Comparison of ENCODE assay signal across 7 cellular contexts in the genomic region with DNA sequence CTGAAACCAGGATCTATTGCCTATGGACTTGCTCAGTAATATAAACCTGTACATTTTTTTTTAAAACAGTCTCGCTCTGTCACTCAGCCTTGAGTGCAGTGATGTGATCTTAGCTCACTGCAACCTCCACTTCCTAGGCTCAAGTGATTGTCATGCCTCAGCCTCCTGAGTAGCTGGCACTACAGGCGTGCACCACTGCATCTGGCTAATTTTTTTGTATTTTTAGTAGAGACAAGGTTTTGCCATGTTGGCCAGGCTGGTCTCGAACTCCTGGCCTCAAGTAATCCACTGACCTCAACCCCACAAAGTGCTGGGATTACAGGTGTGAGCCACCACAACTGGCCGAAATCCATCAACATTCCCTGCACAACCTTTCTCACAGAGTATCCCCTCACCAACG.
DNase-seq lines count a peak whose midpoint lies in the region; ATAC-seq, FAIRE-seq and TF ChIP-seq lines count a peak whose summit lies in the region.
"Not testable (repeated sequence)": the region's sequence is repeated elsewhere in the genome, so short reads cannot be mapped to it uniquely, and the experiment has no call there.

No MANE protein-coding gene starts in this region.

- H3K4ac ChIP-seq in trophoblast cell (ENCODE audit: low read depth, low read length), result not testable (repeated sequence)

- H3K27me3 ChIP-seq in OCI-LY3 (ENCODE audit: low read depth, low read length); GM12878 (replicated peaks in 1 of 2; ENCODE audit: control insufficient read depth in 2 of 2, insufficient read depth in 2 of 2, low read length in 1 of 2); trophoblast cell (ENCODE audit: insufficient read depth, low read length); thyroid gland: not testable (repeated sequence)

- not testable (repeated sequence) for ATAC-seq in GM12878

- H2AFZ ChIP-seq in OCI-LY3 (ENCODE audit: low read depth, low read length); GM12878 (ENCODE audit: control insufficient read depth, low read depth, low read length); trophoblast cell (ENCODE audit: insufficient read depth, low read length, poor library complexity): not testable (repeated sequence)

- not testable (repeated sequence) for H3K23ac ChIP-seq in trophoblast cell (ENCODE audit: low read length)

- BruUV-seq in GM12878 (replicated peaks; lab: Mats Ljungman, UMichigan), result not testable (repeated sequence)

- H3K36me3 ChIP-seq in HEK293 (ENCODE audit: control insufficient read depth in 2 of 2, insufficient read depth in 1 of 2, low read length in 2 of 2); OCI-LY3 (replicated peaks; ENCODE audit: low read depth, low read length); GM12878 (ENCODE audit: control insufficient read depth in 2 of 2, insufficient read depth in 2 of 2, low read length in 1 of 2); trophoblast cell (ENCODE audit: control insufficient read depth in 1 of 2, insufficient read depth in 2 of 2, low read length in 2 of 2); thyroid gland: not testable (repeated sequence)

- peaks cover 17% of the 10 kb centered on the region for H3K79me1 ChIP-seq in trophoblast cell (ENCODE audit: low read length)

- intact Hi-C loops in GM12878 (cut with micrococcal nuclease; ENCODE audit: unreplicated experiment), result loop anchor here (5.0 kb wide), 1 partner anchor 98 kb away; no protein-coding TSS in a partner anchor
- intact Hi-C loops in thyroid gland (cut with DNase I), result not testable (repeated sequence)

- H3K79me2 ChIP-seq in OCI-LY3 (ENCODE audit: low read length); GM12878 (ENCODE audit: control insufficient read depth, insufficient read depth, low read length); trophoblast cell (ENCODE audit: control insufficient read depth, insufficient read depth, low read length, poor library complexity): not testable (repeated sequence)

- H3K14ac ChIP-seq in trophoblast cell (ENCODE audit: low read length), result not testable (repeated sequence)

- not testable (repeated sequence) for H4K8ac ChIP-seq in trophoblast cell (ENCODE audit: low read depth, low read length)

- H2AK5ac ChIP-seq in trophoblast cell (ENCODE audit: low read length), result not testable (repeated sequence)

- H3K27ac ChIP-seq in HEK293 (ENCODE audit: extremely low read depth, low read depth, low read length); OCI-LY3 (ENCODE audit: low read length); GM12878 (ENCODE audit: control insufficient read depth, insufficient read depth); coronary artery; trophoblast cell (ENCODE audit: low read depth, low read length): not testable (repeated sequence)
- H3K27ac ChIP-seq in epithelial cell of prostate (peak overlapping the region; percentile 94), thyroid gland (peak overlapping the region in 1 of 3 donors; percentile 18)

- not testable (repeated sequence) for H3K9ac ChIP-seq in OCI-LY3 (ENCODE audit: low read length); GM12878 (ENCODE audit: control insufficient read depth, insufficient read depth, low read length); trophoblast cell (ENCODE audit: low read length)

- H3K4me1 ChIP-seq in HEK293 (ENCODE audit: control insufficient read depth, insufficient read depth, low read length); GM12878 (ENCODE audit: control insufficient read depth, insufficient read depth, low read length): not testable (repeated sequence)
- H3K4me1 ChIP-seq in OCI-LY3 (ENCODE audit: low read length), result peaks cover 70% of the 10 kb centered on the region
- H3K4me1 ChIP-seq in trophoblast cell (ENCODE audit: control insufficient read depth in 1 of 2, insufficient read depth in 2 of 2, low read length in 2 of 2), result peaks cover 23 to 34% of the 10 kb centered on the region in 2 experiments
- H3K4me1 ChIP-seq in thyroid gland, result peaks cover 21 to 24% of the 10 kb centered on the region in 2 donors

- not testable (repeated sequence) for H4K20me1 ChIP-seq in OCI-LY3 (ENCODE audit: insufficient read depth, low read length); GM12878 (ENCODE audit: control insufficient read depth, insufficient read depth)

- DNase-seq in GM12878 (ENCODE audit: low read depth, low spot score); epithelial cell of prostate (ENCODE audit: low read depth, low spot score): not testable (repeated sequence)
- DNase-seq in coronary artery (ENCODE audit: low spot score) (peak; percentile 8), trophoblast cell (peak in 1 of 2 donors; percentile 24), thyroid gland (peak; percentile 27 to 56)

- H2BK12ac ChIP-seq in trophoblast cell (ENCODE audit: low read length), result not testable (repeated sequence)

- SMC1A ChIA-PET in GM12878 (lab: Charles Lee; ENCODE audit: uncharacterized antibody, unreplicated experiment), result interaction anchor here (0.7 to 2.4 kb wide), 3 partner anchors 12 to 97 kb away, joined by 3 to 7 read pairs (median 4); no protein-coding TSS in a partner anchor

- not testable (repeated sequence) for H2BK5ac ChIP-seq in trophoblast cell (ENCODE audit: low read depth, low read length, poor library complexity)

- H3K18ac ChIP-seq in trophoblast cell (ENCODE audit: low read length), result not testable (repeated sequence)

- not testable (repeated sequence) for H4K12ac ChIP-seq in trophoblast cell (ENCODE audit: low read depth, low read length)

- H2BK120ac ChIP-seq in trophoblast cell (ENCODE audit: insufficient read depth, low read length, poor library complexity), result peak overlapping the region; percentile 21

- RAD21 ChIA-PET in GM12878 (lab: Charles Lee; ENCODE audit: unreplicated experiment), result interaction anchor here (1.4 kb wide), 1 partner anchor 36 kb away, joined by 3 read pairs; no protein-coding TSS in a partner anchor

- FAIRE-seq in GM12878 (lab: Jason Lieb, UNC), result not testable (repeated sequence)

- CTCF ChIA-PET in HEK293 (lab: Yijun Ruan, JAX), result interaction anchor here (0.7 kb wide), 1 partner anchor 19 kb away, joined by 3 read pairs; no protein-coding TSS in a partner anchor
- CTCF ChIA-PET in GM12878 (lab: Yijun Ruan, JAX), result interaction anchor here (0.7 to 1.7 kb wide), 3 partner anchors 10 to 262 kb away, joined by 3 to 6 read pairs (median 4); no protein-coding TSS in a partner anchor

- in situ Hi-C loops in GM12878 (cut with MboI), result not testable (repeated sequence)

- H3K9me3 ChIP-seq in HEK293 (ENCODE audit: control insufficient read depth, insufficient read depth, low read depth, low read length); OCI-LY3 (ENCODE audit: insufficient read depth, low read length); GM12878 (replicated peaks; ENCODE audit: control insufficient read depth, insufficient read depth, low read length); trophoblast cell (ENCODE audit: insufficient read depth, low read depth, low read length); thyroid gland: not testable (repeated sequence)

- H3K4me3 ChIP-seq in HEK293 (ENCODE audit: low read depth, low read length); OCI-LY3 (ENCODE audit: low read length); GM12878; coronary artery; trophoblast cell (ENCODE audit: low read depth, low read length); thyroid gland (replicated peaks in 1 of 3): not testable (repeated sequence)

- H3K4me2 ChIP-seq in OCI-LY3 (ENCODE audit: low read length), result peak overlapping the region; percentile 2; the same call in 1 of the 2 replicates
- H3K4me2 ChIP-seq in GM12878 (ENCODE audit: control insufficient read depth, insufficient read depth); trophoblast cell (ENCODE audit: low read length): not testable (repeated sequence)

- 10% methylated on average over 5 of the region's 5 CpGs for WGBS in GM12878 (ENCODE audit: insufficient coverage, insufficient replicate concordance, low lambda C conversion rate, missing lambda C conversion rate)
- no CpG with 5 or more reads among the region's 5 CpGs for WGBS in trophoblast cell (ENCODE audit: extremely low coverage, insufficient coverage, insufficient read length)
- 78 to 84% methylated on average over 5 of the region's 5 CpGs for WGBS in thyroid gland, 2 donors

- TF ChIP-seq EP300 in GM12878 (IDR thresholded peaks at IDR 0.05; ENCODE audit: borderline replicate concordance in 1 of 2, control insufficient read depth in 1 of 2, low read depth in 2 of 2, low read length in 2 of 2), result not testable (repeated sequence)

- POLR2A ChIA-PET in HEK293 (lab: Yijun Ruan, JAX); GM12878 (lab: Charles Lee): not testable (repeated sequence)

- H4K91ac ChIP-seq in trophoblast cell (ENCODE audit: low read depth, low read length), result peak overlapping the region; percentile 44

- TF ChIP-seq RAD21 in GM12878 (IDR thresholded peaks at IDR 0.05; ENCODE audit: insufficient read depth, low read depth, low read length), result not testable (repeated sequence)

- TF ChIP-seq CTCF in HEK293 (tag by site-specific recombination; IDR thresholded peaks at IDR 0.05); OCI-LY3 (IDR thresholded peaks at IDR 0.05; ENCODE audit: low read depth, low read length); GM12878 (IDR thresholded peaks at IDR 0.05 in 2 of 3, conservative IDR thresholded peaks at IDR 0.05 in 1 of 3; ENCODE audit: control insufficient read depth in 2 of 3, extremely low read depth in 1 of 3, insufficient read depth in 1 of 3, low read depth in 3 of 3, low read length in 3 of 3); coronary artery (IDR thresholded peaks at IDR 0.05); thyroid gland (IDR thresholded peaks at IDR 0.05): not testable (repeated sequence)

- not testable (repeated sequence) for TF ChIP-seq POLR2A in GM12878 (IDR thresholded peaks at IDR 0.05; ENCODE audit: low read depth, low read length); thyroid gland (IDR thresholded peaks at IDR 0.05)

TF ChIP-seq in HEK293, 187 proteins besides CTCF, POLR2A, EP300 and RAD21:
- 0 out of 2 replicates have a peak, but pooled peaks have one; percentile 15 for TF ChIP-seq SP3 (tag by site-specific recombination; IDR thresholded peaks at IDR 0.05)
TF ChIP-seq in HEK293: peak in this region for 1; not testable (repeated sequence) for 186.
